Comparison of ENCODE assay signal across 19 cellular contexts in the genomic region with DNA sequence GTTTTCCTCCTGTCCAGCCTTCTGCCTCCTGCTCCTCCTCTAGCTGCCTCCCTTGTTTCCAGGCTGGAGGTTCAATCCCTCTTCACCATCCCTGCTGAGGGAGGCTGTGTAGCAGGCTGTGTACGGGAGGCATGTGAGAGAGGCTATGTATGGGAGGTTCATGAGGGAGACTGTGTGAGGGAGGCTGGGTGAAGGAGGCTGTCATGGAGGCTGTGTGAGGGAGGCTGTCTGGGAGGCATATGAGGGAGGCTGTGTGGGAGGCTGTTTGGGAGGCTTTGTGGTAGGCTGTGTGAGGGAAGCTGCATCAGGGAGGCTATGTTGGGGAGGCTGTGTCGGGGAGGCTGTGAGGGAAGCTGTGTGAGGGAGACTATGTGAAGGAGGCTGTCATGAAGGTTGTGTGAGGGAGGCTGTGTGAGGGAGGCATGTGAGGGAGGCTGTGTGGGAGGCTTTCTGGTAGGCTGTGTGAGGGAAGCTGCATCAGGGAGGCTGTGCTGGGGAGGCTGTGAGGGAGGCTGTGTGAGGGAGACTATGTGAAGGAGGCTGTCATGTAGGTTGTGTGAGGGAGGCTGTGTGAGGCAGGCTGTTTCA.
DNase-seq lines count a peak whose midpoint lies in the region; ATAC-seq, FAIRE-seq and TF ChIP-seq lines count a peak whose summit lies in the region.
"Had no signal": no experiment of that assay in that cellular context is flagged by ENCODE, and none has a peak within 500 bp of the region (broad histone marks: within the 10 kb centered on the region; RNA-seq: fewer than 3 reads in every experiment).

No MANE protein-coding gene starts in this region.

- ATAC-seq in K562 (peak; percentile 35; the same call in 2 of the 3 replicates), HepG2 (no peak), HG03439 (IDR thresholded peaks at IDR 0.05; ENCODE audit: unreplicated experiment) (no peak)
- ATAC-seq: HCT116 had no signal

- H3K9ac ChIP-seq in K562 (ENCODE audit: insufficient read depth in 1 of 2, low read depth in 2 of 2, low read length in 2 of 2): no peak overlapping the region; a peak in 1 of 4 replicates
- H3K9ac ChIP-seq in HepG2 (ENCODE audit: insufficient read depth, low read depth, low read length): peak overlapping the region; percentile 75
- H3K9ac ChIP-seq in smooth muscle cell (ENCODE audit: low read depth): no peak overlapping the region

- H3K79me2 ChIP-seq in K562 (ENCODE audit: control insufficient read depth, insufficient read depth, low read length) (no peaks in the 10 kb centered on the region), HepG2 (ENCODE audit: insufficient read depth, low read length) (peaks cover 7% of the 10 kb centered on the region), smooth muscle cell (ENCODE audit: low read depth) (no peaks in the 10 kb centered on the region)

- 8% methylated on average over 2 of the region's 2 CpGs for WGBS in K562 (ENCODE audit: insufficient coverage, low coverage, missing lambda C conversion rate)
- WGBS in HepG2 (ENCODE audit: low lambda C conversion rate): 63% methylated on average over 2 of the region's 2 CpGs
- WGBS in smooth muscle cell (ENCODE audit: low lambda C conversion rate): 97% methylated on average over 2 of the region's 2 CpGs

- peaks cover 26 to 65% of the 10 kb centered on the region in 2 experiments; a peak in 4 of 5 replicates for H3K27me3 ChIP-seq in K562 (ENCODE audit: control insufficient read depth in 2 of 2, insufficient read depth in 2 of 2, low read length in 2 of 2)
- H3K27me3 ChIP-seq in HepG2 (ENCODE audit: control insufficient read depth in 1 of 2, insufficient read depth in 2 of 2, low read length in 2 of 2): no peaks in the 10 kb centered on the region
- H3K27me3 ChIP-seq in smooth muscle cell (ENCODE audit: low read depth): no peaks in the 10 kb centered on the region

- FAIRE-seq in K562 (lab: Jason Lieb, UNC): no peak
- no peak for FAIRE-seq in HepG2 (lab: Jason Lieb, UNC)
- FAIRE-seq: A204.1, GM19239 had no signal

- POLR2A ChIA-PET in K562 (lab: Yijun Ruan, JAX) (no interaction called here), HepG2 (lab: Yijun Ruan, JAX) (interaction anchor here (1.1 to 2.9 kb wide), 3 partner anchors 11 to 98 kb away, joined by 4 to 22 read pairs (median 8); no protein-coding TSS in a partner anchor)

- in situ Hi-C loops in K562 (cut with MboI) (no loop called here), HepG2 (cut with HindIII; ENCODE audit: extremely low pct_ligation_motif_present, low pct_unique_long_range_greater_than_20kb) (loop anchor here (5.0 kb wide), 1 partner anchor 100 kb away; no protein-coding TSS in a partner anchor), KBM-7 (cut with MboI; ENCODE audit: low pct_unique_long_range_greater_than_20kb, low sequenced_read_pairs) (no loop called here)

- H3K4me1 ChIP-seq in K562 (replicated peaks in 1 of 2; ENCODE audit: control insufficient read depth in 2 of 2, insufficient read depth in 2 of 2, low read length in 2 of 2) (peaks cover 0 to 3% of the 10 kb centered on the region in 2 experiments; a peak in 2 of 5 replicates), HepG2 (ENCODE audit: insufficient read depth, low read length) (peaks cover 47% of the 10 kb centered on the region), smooth muscle cell (ENCODE audit: low read depth) (no peaks in the 10 kb centered on the region)

- H2AFZ ChIP-seq in K562 (ENCODE audit: low read depth, low read length) (no peak overlapping the region), HepG2 (ENCODE audit: low read length) (peak overlapping the region; percentile 2), smooth muscle cell (ENCODE audit: low read depth) (no peak overlapping the region)
- H2AFZ ChIP-seq: GM23338 had no signal

- TF ChIP-seq RAD21 in K562 (CRISPR knock-in tag; conservative IDR thresholded peaks at IDR 0.05 in 1 of 2, IDR thresholded peaks at IDR 0.05 in 1 of 2) (no peak), HepG2 (CRISPR knock-in tag; IDR thresholded peaks at IDR 0.05) (no peak)

- intact Hi-C loops in Calu3 (cut with micrococcal nuclease; ENCODE audit: unreplicated experiment): no loop called here
- intact Hi-C loops in K562 (cut with micrococcal nuclease): no loop called here
- intact Hi-C loops in HepG2 (cut with micrococcal nuclease; ENCODE audit: unreplicated experiment): loop anchor here (1.0 kb wide), 2 partner anchors 97 to 247 kb away; no protein-coding TSS in a partner anchor
- intact Hi-C loops in activated T-helper 1 cell treated with anti-CD3 and anti-CD28 coated beads, Interleukin-12 subunit alpha, Interleukin-12 subunit beta, Interleukin-2, Interleukin-4 antibody, amounts not matched to agents 30 ng/mL and 10 ng/mL and 1 ng/mL, durations not matched to agents 14 hours and 24 hours and 36 hours (cut with micrococcal nuclease): no loop called here

- no peaks in the 10 kb centered on the region for H3F3A ChIP-seq in smooth muscle cell (ENCODE audit: low read depth)

- no peaks in the 10 kb centered on the region for H3K9me1 ChIP-seq in K562 (ENCODE audit: control insufficient read depth, insufficient read depth, low read length)

- peaks cover 5% of the 10 kb centered on the region for H3K36me3 Mint-ChIP-seq in Calu3 (ENCODE audit: insufficient read depth, unreplicated experiment)
- no peaks in the 10 kb centered on the region for H3K36me3 Mint-ChIP-seq in activated T-helper 1 cell treated with anti-CD3 and anti-CD28 coated beads, Interleukin-12 subunit alpha, Interleukin-12 subunit beta, Interleukin-2, Interleukin-4 antibody, amounts not matched to agents 30 ng/mL and 10 ng/mL and 1 ng/mL, durations not matched to agents 14 hours and 24 hours and 36 hours (ENCODE audit: low read depth)

- peak overlapping the region; percentile 58 for H3K4me3 Mint-ChIP-seq in Calu3 (ENCODE audit: low read depth, unreplicated experiment)
- H3K4me3 Mint-ChIP-seq in activated T-helper 1 cell treated with anti-CD3 and anti-CD28 coated beads, Interleukin-12 subunit alpha, Interleukin-12 subunit beta, Interleukin-2, Interleukin-4 antibody, amounts not matched to agents 30 ng/mL and 10 ng/mL and 1 ng/mL, durations not matched to agents 14 hours and 24 hours and 36 hours: no peak overlapping the region
- H3K4me3 Mint-ChIP-seq: CD4-positive, alpha-beta T cell; GM23338 had no signal

- TF ChIP-seq EP300 in K562 (IDR thresholded peaks at IDR 0.05; ENCODE audit: low read length) (no peak), HepG2 (IDR thresholded peaks at IDR 0.05; ENCODE audit: low read depth in 2 of 2, low read length in 2 of 2) (no peak), HepG2 (CRISPR knock-in tag; IDR thresholded peaks at IDR 0.05; ENCODE audit: borderline replicate concordance) (no peak)

- H3K4me1 Mint-ChIP-seq in Calu3 (ENCODE audit: low read depth, unreplicated experiment): peaks cover 11% of the 10 kb centered on the region
- H3K4me1 Mint-ChIP-seq in activated T-helper 1 cell treated with anti-CD3 and anti-CD28 coated beads, Interleukin-12 subunit alpha, Interleukin-12 subunit beta, Interleukin-2, Interleukin-4 antibody, amounts not matched to agents 30 ng/mL and 10 ng/mL and 1 ng/mL, durations not matched to agents 14 hours and 24 hours and 36 hours (ENCODE audit: low read depth): no peaks in the 10 kb centered on the region

- H3K27ac Mint-ChIP-seq in Calu3 (ENCODE audit: unreplicated experiment): no peak overlapping the region
- no peak overlapping the region for H3K27ac Mint-ChIP-seq in activated T-helper 1 cell treated with anti-CD3 and anti-CD28 coated beads, Interleukin-12 subunit alpha, Interleukin-12 subunit beta, Interleukin-2, Interleukin-4 antibody, amounts not matched to agents 30 ng/mL and 10 ng/mL and 1 ng/mL, durations not matched to agents 14 hours and 24 hours and 36 hours
- H3K27ac Mint-ChIP-seq: CD4-positive, alpha-beta T cell; GM23338 had no signal

- H3K36me3 ChIP-seq in K562 (ENCODE audit: control insufficient read depth, insufficient read depth, low read length) (no peaks in the 10 kb centered on the region), HepG2 (replicated peaks in 1 of 2; ENCODE audit: control insufficient read depth in 1 of 2, insufficient read depth in 2 of 2, low read length in 2 of 2) (no peaks in the 10 kb centered on the region), smooth muscle cell (ENCODE audit: low read depth) (no peaks in the 10 kb centered on the region)

- no peak for DNase-seq in Calu3
- no peak for DNase-seq in K562 (ENCODE audit: extremely low read depth in 1 of 4, low spot score in 3 of 4)
- DNase-seq in HepG2 (ENCODE audit: low spot score): no peak
- no peak for DNase-seq in smooth muscle cell (lab: John Stamatoyannopoulos, UW; ENCODE audit: unreplicated experiment)
- DNase-seq in KBM-7: no peak
- no peak for DNase-seq in foreskin melanocyte
- DNase-seq in activated T-helper 1 cell treated with anti-CD3 and anti-CD28 coated beads, Interleukin-12 subunit alpha, Interleukin-12 subunit beta, Interleukin-2, Interleukin-4 antibody, amounts not matched to agents 30 ng/mL and 10 ng/mL and 1 ng/mL, durations not matched to agents 14 hours and 24 hours and 36 hours (ENCODE audit: low spot score): no peak
- DNase-seq: CD4-positive, alpha-beta T cell; GF-D8; KG1; NCI-H1105 treated with DMSO at 0.1 percent for 48 hours; NCI-H1694; NCI-H748 treated with DMSO at 0.1 percent for 48 hours; SHP77 treated with DMSO at 0.1 percent for 48 hours had no signal

- no peaks in the 10 kb centered on the region for H4K20me1 ChIP-seq in K562 (replicated peaks; ENCODE audit: control insufficient read depth, insufficient read depth, low read length)
- H4K20me1 ChIP-seq in HepG2 (ENCODE audit: insufficient read depth, low read length): no peaks in the 10 kb centered on the region
- no peaks in the 10 kb centered on the region for H4K20me1 ChIP-seq in smooth muscle cell (ENCODE audit: low read depth)

- TF ChIP-seq POLR2A in K562 (conservative IDR thresholded peaks at IDR 0.05) (no peak), HepG2 (IDR thresholded peaks at IDR 0.05; ENCODE audit: insufficient read depth in 1 of 2, low read depth in 2 of 2, low read length in 2 of 2) (no peak)

- H3K4me3 ChIP-seq in K562 (no peak overlapping the region), HepG2 (replicated peaks in 1 of 3; ENCODE audit: insufficient read depth in 1 of 3, low read depth in 2 of 3, low read length in 3 of 3) (peak overlapping the region; percentile 47 to 81 (median 55); a peak in 5 of 6 replicates), smooth muscle cell (peak overlapping the region; percentile 23)
- H3K4me3 ChIP-seq: GM23338 had no signal

- no peak for TF ChIP-seq CTCF in Calu3 (IDR thresholded peaks at IDR 0.05; ENCODE audit: unreplicated experiment)
- no peak for TF ChIP-seq CTCF in K562 (IDR thresholded peaks at IDR 0.05 in 2 of 3, conservative IDR thresholded peaks at IDR 0.05 in 1 of 3; ENCODE audit: insufficient read depth in 2 of 3, low read depth in 1 of 3, low read length in 3 of 3)
- no peak for TF ChIP-seq CTCF in HepG2 (CRISPR knock-in tag; IDR thresholded peaks at IDR 0.05)
- no peak for TF ChIP-seq CTCF in smooth muscle cell (IDR thresholded peaks at IDR 0.05; ENCODE audit: borderline replicate concordance, insufficient read depth, poor library complexity, severe bottlenecking)

- H3K9me3 Mint-ChIP-seq in Calu3 (ENCODE audit: low read depth, unreplicated experiment): no peaks in the 10 kb centered on the region
- H3K9me3 Mint-ChIP-seq in activated T-helper 1 cell treated with anti-CD3 and anti-CD28 coated beads, Interleukin-12 subunit alpha, Interleukin-12 subunit beta, Interleukin-2, Interleukin-4 antibody, amounts not matched to agents 30 ng/mL and 10 ng/mL and 1 ng/mL, durations not matched to agents 14 hours and 24 hours and 36 hours: no peaks in the 10 kb centered on the region
- H3K9me3 Mint-ChIP-seq: CD4-positive, alpha-beta T cell; GM23338 had no signal

- CTCF ChIA-PET in Calu3 (lab: Charles Lee): no interaction called here
- CTCF ChIA-PET in K562 (lab: Yijun Ruan, JAX; ENCODE audit: low intra/inter-chr PET ratio): no interaction called here
- CTCF ChIA-PET in HepG2 (lab: Yijun Ruan, JAX; ENCODE audit: low intra/inter-chr PET ratio, low total read pairs): interaction anchor here (1.0 kb wide), 1 partner anchor 98 kb away, joined by 3 read pairs; no protein-coding TSS in a partner anchor

- H3K4me2 ChIP-seq in K562 (ENCODE audit: insufficient read depth, low read length): peak overlapping the region; percentile 60
- peak overlapping the region; percentile 97 for H3K4me2 ChIP-seq in HepG2 (ENCODE audit: low read depth, low read length)
- H3K4me2 ChIP-seq in smooth muscle cell: no peak overlapping the region
- H3K4me2 ChIP-seq: GM23338 had no signal

- H3K27me3 Mint-ChIP-seq in Calu3 (ENCODE audit: unreplicated experiment): peaks cover 84% of the 10 kb centered on the region
- peaks cover 14% of the 10 kb centered on the region for H3K27me3 Mint-ChIP-seq in activated T-helper 1 cell treated with anti-CD3 and anti-CD28 coated beads, Interleukin-12 subunit alpha, Interleukin-12 subunit beta, Interleukin-2, Interleukin-4 antibody, amounts not matched to agents 30 ng/mL and 10 ng/mL and 1 ng/mL, durations not matched to agents 14 hours and 24 hours and 36 hours (ENCODE audit: insufficient read depth)

- H3K27ac ChIP-seq in K562 (ENCODE audit: extremely low read depth, low read depth, low read length): no peak overlapping the region
- H3K27ac ChIP-seq in HepG2 (ENCODE audit: extremely low read length, insufficient read depth, low read length): peak overlapping the region; percentile 85
- H3K27ac ChIP-seq in smooth muscle cell (ENCODE audit: low read depth): no peak overlapping the region

- H3K9me3 ChIP-seq in K562 (replicated peaks; ENCODE audit: control insufficient read depth, insufficient read depth, low read depth, low read length) (no peaks in the 10 kb centered on the region), HepG2 (ENCODE audit: low read length) (no peaks in the 10 kb centered on the region), smooth muscle cell (replicated peaks; ENCODE audit: low read depth) (no peaks in the 10 kb centered on the region)

- BruUV-seq in Calu3 (replicated peaks; lab: Mats Ljungman, UMichigan): no TSS peak
- no TSS peak for BruUV-seq in K562 (replicated peaks; lab: Mats Ljungman, UMichigan)
- BruUV-seq in HepG2 (replicated peaks; lab: Mats Ljungman, UMichigan): no TSS peak
